Comparison of ENCODE assay signal across 14 cellular contexts in the genomic region with DNA sequence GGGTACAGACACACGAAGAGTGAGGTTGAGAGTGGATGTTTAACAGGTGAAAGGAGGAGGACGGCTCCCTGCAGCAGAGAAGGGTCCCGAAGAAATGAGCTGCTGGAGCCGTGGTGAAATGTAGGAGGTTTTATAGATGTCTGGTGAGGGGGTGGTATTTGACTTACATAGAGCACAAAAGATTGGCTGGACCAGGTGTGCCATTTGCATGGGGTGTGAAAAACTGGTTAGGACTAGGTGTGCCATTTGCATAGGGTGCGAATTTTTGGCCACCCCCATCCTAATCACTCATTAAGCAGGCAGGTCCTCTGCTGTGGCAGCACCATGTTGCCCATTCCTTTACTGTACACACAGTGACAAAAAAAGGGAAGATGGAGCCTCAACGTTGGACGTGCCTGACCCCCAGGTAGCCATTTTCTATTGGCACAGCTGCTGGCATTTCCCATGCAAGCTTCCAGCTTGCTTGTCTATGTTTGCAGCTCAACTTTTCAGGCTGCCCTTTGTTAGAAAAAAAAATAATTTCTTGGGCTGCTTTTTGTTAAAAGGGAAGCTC.
DNase-seq lines count a peak whose midpoint lies in the region; ATAC-seq and TF ChIP-seq lines count a peak whose summit lies in the region.
"Had no signal": no experiment of that assay in that cellular context is flagged by ENCODE, and none has a peak within 500 bp of the region (broad histone marks: within the 10 kb centered on the region; RNA-seq: fewer than 3 reads in every experiment).

No MANE protein-coding gene starts in this region.

- H3K27ac Mint-ChIP-seq in Caco-2 (ENCODE audit: unreplicated experiment): no peak overlapping the region
- peak overlapping the region; percentile 24 for H3K27ac Mint-ChIP-seq in endodermal cell
- H3K27ac Mint-ChIP-seq: CD8-positive, alpha-beta memory T cell had no signal

- no peak overlapping the region for H2BK15ac ChIP-seq in mesendoderm (replicated peaks; ENCODE audit: low read depth)

- H3K79me1 ChIP-seq in mesendoderm (ENCODE audit: low read length): no peaks in the 10 kb centered on the region

- TSS peak; percentile 74 for BruUV-seq in Caco-2 (replicated peaks; lab: Mats Ljungman, UMichigan)

- H3K4me1 ChIP-seq in Caco-2 (peaks cover 16% of the 10 kb centered on the region), HUES64 (ENCODE audit: insufficient read depth, low read length) (peaks cover 66% of the 10 kb centered on the region), endodermal cell (ENCODE audit: control insufficient read depth, insufficient read depth, low read length) (peaks cover 3% of the 10 kb centered on the region), mesendoderm (ENCODE audit: control insufficient read depth, low read depth, low read length) (peaks cover 10% of the 10 kb centered on the region), breast epithelium (no peaks in the 10 kb centered on the region)
- H3K4me1 ChIP-seq: BLaER1 had no signal

- H3K4me2 ChIP-seq in mesendoderm (ENCODE audit: low read length): no peak overlapping the region
- H3K4me2 ChIP-seq: BLaER1 had no signal

- no peak for DNase-seq in Caco-2
- DNase-seq in endodermal cell: peak; percentile 50
- DNase-seq in mesendoderm: no peak
- no peak for DNase-seq in breast epithelium (ENCODE audit: low spot score in 2 of 2)
- DNase-seq: CD8-positive, alpha-beta memory T cell; DMS 273 treated with DMSO at 0.1 percent for 48 hours; GM23248 had no signal

- H3K36me3 ChIP-seq in Caco-2 (ENCODE audit: control insufficient read depth, insufficient read depth, low read length): no peaks in the 10 kb centered on the region
- no peaks in the 10 kb centered on the region for H3K36me3 ChIP-seq in HUES64 (ENCODE audit: insufficient read depth, low read length)
- H3K36me3 ChIP-seq in endodermal cell (ENCODE audit: control insufficient read depth, insufficient read depth, low read length): no peaks in the 10 kb centered on the region
- H3K36me3 ChIP-seq in mesendoderm (ENCODE audit: control insufficient read depth, insufficient read depth, low read length): no peaks in the 10 kb centered on the region
- H3K36me3 ChIP-seq in breast epithelium: no peaks in the 10 kb centered on the region
- H3K36me3 ChIP-seq: BLaER1, HAP-1 had no signal

- intact Hi-C loops in Caco-2 (cut with micrococcal nuclease; ENCODE audit: unreplicated experiment) (no loop called here), breast epithelium (cut with DNase I; ENCODE audit: low total_unique reads) (no loop called here)

- POLR2A ChIA-PET in Caco-2 (lab: Charles Lee): no interaction called here

- H3K9ac ChIP-seq in HUES64 (ENCODE audit: low read depth, low read length): peak overlapping the region; percentile 34
- peak overlapping the region; percentile 78 for H3K9ac ChIP-seq in endodermal cell (ENCODE audit: extremely low read depth, low read length, poor library complexity, severe bottlenecking)
- H3K9ac ChIP-seq in mesendoderm (ENCODE audit: low read length): no peak overlapping the region
- H3K9ac ChIP-seq: BLaER1, GM23248 had no signal

- H3K9me3 ChIP-seq in Caco-2 (peaks cover 8% of the 10 kb centered on the region; the same call in 1 of the 2 replicates), HUES64 (ENCODE audit: insufficient read depth, low read depth, low read length) (no peaks in the 10 kb centered on the region), endodermal cell (ENCODE audit: control insufficient read depth, low read length) (peaks cover 4% of the 10 kb centered on the region), breast epithelium (no peaks in the 10 kb centered on the region)
- H3K9me3 ChIP-seq: BLaER1, HAP-1 had no signal

- no peak overlapping the region for H3K4ac ChIP-seq in mesendoderm (ENCODE audit: low read depth, low read length)

- TF ChIP-seq CTCF in Caco-2 (IDR thresholded peaks at IDR 0.05; ENCODE audit: insufficient read depth in 1 of 2, low read depth in 1 of 2, low read length in 1 of 2, severe bottlenecking in 1 of 2, unreplicated experiment in 1 of 2) (no peak), endodermal cell (conservative IDR thresholded peaks at IDR 0.05) (no peak), breast epithelium (IDR thresholded peaks at IDR 0.05) (no peak)

- CTCF ChIA-PET in Caco-2 (lab: Charles Lee): interaction anchor here (0.7 kb wide), 1 partner anchor 235 kb away, joined by 3 read pairs; no protein-coding TSS in a partner anchor

- H3K56ac ChIP-seq in mesendoderm (ENCODE audit: low read length): peak overlapping the region; percentile 40

- H4K8ac ChIP-seq in mesendoderm (ENCODE audit: low read depth, low read length): no peak overlapping the region

- ATAC-seq in HG03565 (IDR thresholded peaks at IDR 0.05; ENCODE audit: unreplicated experiment) (no peak), GM21717 (IDR thresholded peaks at IDR 0.05; ENCODE audit: unreplicated experiment) (no peak), esophagus mucosa (no peak)

- H2AK5ac ChIP-seq in mesendoderm (ENCODE audit: low read length): no peak overlapping the region

- peaks cover 15% of the 10 kb centered on the region for H3K4me1 Mint-ChIP-seq in Caco-2 (ENCODE audit: low read depth, unreplicated experiment)
- H3K4me1 Mint-ChIP-seq in endodermal cell: peaks cover 37% of the 10 kb centered on the region
- H3K4me1 Mint-ChIP-seq: CD8-positive, alpha-beta memory T cell had no signal

- H3K4me3 Mint-ChIP-seq in Caco-2 (ENCODE audit: unreplicated experiment): no peak overlapping the region
- no peak overlapping the region for H3K4me3 Mint-ChIP-seq in endodermal cell
- H3K4me3 Mint-ChIP-seq: CD8-positive, alpha-beta memory T cell had no signal

- H3K36me3 Mint-ChIP-seq in Caco-2 (ENCODE audit: insufficient read depth, unreplicated experiment): no peaks in the 10 kb centered on the region
- no peaks in the 10 kb centered on the region for H3K36me3 Mint-ChIP-seq in endodermal cell (ENCODE audit: low read depth)
- H3K36me3 Mint-ChIP-seq: CD8-positive, alpha-beta memory T cell had no signal

- H3K27me3 Mint-ChIP-seq in Caco-2 (ENCODE audit: insufficient read depth, unreplicated experiment): no peaks in the 10 kb centered on the region
- H3K27me3 Mint-ChIP-seq in endodermal cell (ENCODE audit: insufficient read depth): no peaks in the 10 kb centered on the region

- H3K79me2 ChIP-seq in mesendoderm (ENCODE audit: control insufficient read depth, insufficient read depth, low read length): no peaks in the 10 kb centered on the region

- H3K27ac ChIP-seq in HUES64 (ENCODE audit: low read depth, low read length): peak overlapping the region; percentile 87
- no peak overlapping the region for H3K27ac ChIP-seq in endodermal cell (ENCODE audit: low read depth, low read length)
- H3K27ac ChIP-seq in mesendoderm (ENCODE audit: low read depth, low read length): no peak overlapping the region
- H3K27ac ChIP-seq in breast epithelium: no peak overlapping the region
- H3K27ac ChIP-seq: 22Rv1, BLaER1, GM23248 had no signal

- TF ChIP-seq POLR2A in breast epithelium (IDR thresholded peaks at IDR 0.05): no peak

- H3K18ac ChIP-seq in mesendoderm (ENCODE audit: low read length): peak overlapping the region; percentile 44

- H4K5ac ChIP-seq in mesendoderm (ENCODE audit: low read length): no peak overlapping the region

- no peak overlapping the region for H2BK5ac ChIP-seq in mesendoderm (ENCODE audit: low read length)

- H3K27me3 ChIP-seq in Caco-2 (replicated peaks; ENCODE audit: control insufficient read depth, insufficient read depth, low read length) (no peaks in the 10 kb centered on the region), HUES64 (ENCODE audit: insufficient read depth, low read length) (no peaks in the 10 kb centered on the region), endodermal cell (ENCODE audit: control insufficient read depth, insufficient read depth, low read length, poor library complexity, severe bottlenecking) (no peaks in the 10 kb centered on the region), mesendoderm (ENCODE audit: insufficient read depth, low read length, poor library complexity) (no peaks in the 10 kb centered on the region), breast epithelium (no peaks in the 10 kb centered on the region)
- H3K27me3 ChIP-seq: BLaER1 had no signal

- H3K23ac ChIP-seq in mesendoderm (ENCODE audit: low read length): no peak overlapping the region

- H3K9me3 Mint-ChIP-seq in Caco-2 (ENCODE audit: unreplicated experiment) (peaks cover 28% of the 10 kb centered on the region), endodermal cell (no peaks in the 10 kb centered on the region)
- H3K9me3 Mint-ChIP-seq: CD8-positive, alpha-beta memory T cell had no signal

- peak overlapping the region; percentile 83 for H2BK120ac ChIP-seq in mesendoderm (ENCODE audit: low read depth, low read length)

- H3K4me3 ChIP-seq in Caco-2 (ENCODE audit: low read depth, low read length): no peak overlapping the region
- no peak overlapping the region for H3K4me3 ChIP-seq in HUES64 (ENCODE audit: low read length)
- H3K4me3 ChIP-seq in endodermal cell (ENCODE audit: low read length): peak overlapping the region; percentile 53
- no peak overlapping the region for H3K4me3 ChIP-seq in mesendoderm (ENCODE audit: low read length)
- H3K4me3 ChIP-seq in breast epithelium: no peak overlapping the region
- H3K4me3 ChIP-seq: BLaER1, GM23248, HAP-1 had no signal

- 75% methylated on average over 7 of the region's 7 CpGs for WGBS in HUES64
- 77 to 78% methylated on average over 5 to 7 of the region's 7 CpGs for WGBS in endodermal cell (ENCODE audit: insufficient coverage in 1 of 2, insufficient read length in 1 of 2), 2 experiments
- no CpG with 5 or more reads among the region's 7 CpGs for WGBS in mesendoderm (ENCODE audit: extremely low coverage, insufficient coverage, low lambda C conversion rate)
